ENCODE assay signal across 11 cellular contexts in genomic region chr10:32971536-32972091, GRCh38. TPM values are rescaled to one million over a fixed set of nuclear protein-coding genes. Genes with fewer than 3 reads are reported as not detected.
DNase-seq lines count a peak whose midpoint lies in the region; ATAC-seq, FAIRE-seq and TF ChIP-seq lines count a peak whose summit lies in the region.
"Had no signal": no experiment of that assay in that cellular context is flagged by ENCODE, and none has a peak within 500 bp of the region (broad histone marks: within the 10 kb centered on the region; RNA-seq: fewer than 3 reads in every experiment).

No MANE protein-coding gene starts in this region.

- no peak overlapping the region for H3K14ac ChIP-seq in neuronal stem cell (ENCODE audit: low read length)

- no peaks in the 10 kb centered on the region for H3K9me3 Mint-ChIP-seq in astrocyte (ENCODE audit: unreplicated experiment)
- H3K9me3 Mint-ChIP-seq in activated CD4-positive, alpha-beta T cell treated with anti-CD3 and anti-CD28 coated beads, Interleukin-2, amount 10 ng/mL, durations not matched to agents 7 days and 5 days, result no peaks in the 10 kb centered on the region
- H3K9me3 Mint-ChIP-seq: activated naive CD8-positive, alpha-beta T cell treated with anti-CD3 and anti-CD28 coated beads, Interleukin-2, amount 10 ng/mL, durations not matched to agents 7 days and 5 days had no signal

- H2BK5ac ChIP-seq in neuronal stem cell (ENCODE audit: low read length), result no peak overlapping the region

- H3K4me2 ChIP-seq in astrocyte (ENCODE audit: low read length) (no peak overlapping the region), neuronal stem cell (ENCODE audit: insufficient read depth, low read length, poor library complexity, severe bottlenecking) (no peak overlapping the region)

- no peak overlapping the region for H2BK15ac ChIP-seq in neuronal stem cell (ENCODE audit: low read length)

- H2AK5ac ChIP-seq in neuronal stem cell (ENCODE audit: low read depth, low read length), result no peak overlapping the region

- no peak overlapping the region for H3K4ac ChIP-seq in neuronal stem cell (ENCODE audit: low read length)

- H3K27me3 Mint-ChIP-seq in astrocyte (ENCODE audit: low read depth, unreplicated experiment), result no peaks in the 10 kb centered on the region
- H3K27me3 Mint-ChIP-seq in activated CD4-positive, alpha-beta T cell treated with anti-CD3 and anti-CD28 coated beads, Interleukin-2, amount 10 ng/mL, durations not matched to agents 7 days and 5 days, result peaks cover 2% of the 10 kb centered on the region
- H3K27me3 Mint-ChIP-seq: activated naive CD8-positive, alpha-beta T cell treated with anti-CD3 and anti-CD28 coated beads, Interleukin-2, amount 10 ng/mL, durations not matched to agents 7 days and 5 days had no signal

- no peak overlapping the region for H2AFZ ChIP-seq in astrocyte (ENCODE audit: low read depth, low read length)
- peak overlapping the region; percentile 61 for H2AFZ ChIP-seq in neuronal stem cell (ENCODE audit: low read length)

- H3K27ac ChIP-seq in astrocyte (ENCODE audit: low read depth, low read length) (no peak overlapping the region), neuronal stem cell (replicated peaks; ENCODE audit: low read length) (no peak overlapping the region)
- H3K27ac ChIP-seq: epithelial cell of prostate had no signal

- H3K27ac Mint-ChIP-seq in astrocyte (ENCODE audit: unreplicated experiment), result peak overlapping the region; percentile 36
- no peak overlapping the region for H3K27ac Mint-ChIP-seq in activated CD4-positive, alpha-beta T cell treated with anti-CD3 and anti-CD28 coated beads, Interleukin-2, amount 10 ng/mL, durations not matched to agents 7 days and 5 days
- H3K27ac Mint-ChIP-seq: activated naive CD8-positive, alpha-beta T cell treated with anti-CD3 and anti-CD28 coated beads, Interleukin-2, amount 10 ng/mL, durations not matched to agents 7 days and 5 days had no signal

- peak; percentile 41 for ATAC-seq in GM21717 (IDR thresholded peaks at IDR 0.05; ENCODE audit: unreplicated experiment)
- ATAC-seq in GM19023 (IDR thresholded peaks at IDR 0.05; ENCODE audit: unreplicated experiment), result no peak

- H2BK12ac ChIP-seq in neuronal stem cell (ENCODE audit: low read length), result no peak overlapping the region

- CTCF ChIA-PET in activated CD4-positive, alpha-beta T cell treated with anti-CD3 and anti-CD28 coated beads, Interleukin-2, amount 10 ng/mL, durations not matched to agents 7 days and 5 days (lab: Charles Lee), result no interaction called here

- H4K20me1 ChIP-seq in astrocyte (ENCODE audit: insufficient read depth, low read length), result no peaks in the 10 kb centered on the region

- H3K79me1 ChIP-seq in neuronal stem cell (ENCODE audit: low read depth, low read length), result no peaks in the 10 kb centered on the region

- H3K18ac ChIP-seq in neuronal stem cell (ENCODE audit: low read length), result no peak overlapping the region

- no peaks in the 10 kb centered on the region for H3K36me3 ChIP-seq in astrocyte (ENCODE audit: insufficient read depth, low read length)
- H3K36me3 ChIP-seq in neuronal stem cell (replicated peaks in 1 of 2; ENCODE audit: control insufficient read depth in 2 of 2, insufficient read depth in 2 of 2, low read length in 2 of 2), result no peaks in the 10 kb centered on the region

- no peak overlapping the region for H4K8ac ChIP-seq in neuronal stem cell (ENCODE audit: low read depth, low read length)

- no peak overlapping the region for H4K91ac ChIP-seq in neuronal stem cell (ENCODE audit: low read depth, low read length, poor library complexity)

- H3K4me3 ChIP-seq in astrocyte (ENCODE audit: insufficient read depth, low read depth, low read length), result no peak overlapping the region
- no peak overlapping the region for H3K4me3 ChIP-seq in neuronal stem cell (ENCODE audit: low read length in 2 of 2)

- peak; percentile 9 for DNase-seq in NCI-H1092 (lab: John Stamatoyannopoulos, UW)
- DNase-seq in astrocyte (ENCODE audit: low read depth), result no peak
- no peak for DNase-seq in neuronal stem cell (ENCODE audit: low spot score)
- no peak for DNase-seq in activated CD4-positive, alpha-beta T cell treated with anti-CD3 and anti-CD28 coated beads, Interleukin-2, amount 10 ng/mL, durations not matched to agents 7 days and 5 days
- no peak for DNase-seq in nucleus accumbens (lab: John Stamatoyannopoulos, UW)
- no peak for DNase-seq in OCI-M2 (lab: John Stamatoyannopoulos, UW; ENCODE audit: unreplicated experiment)
- DNase-seq: activated naive CD8-positive, alpha-beta T cell treated with anti-CD3 and anti-CD28 coated beads, Interleukin-2, amount 10 ng/mL, durations not matched to agents 7 days and 5 days; Kasumi-1 had no signal

- H3K79me2 ChIP-seq in astrocyte (ENCODE audit: insufficient read depth, low read length), result no peaks in the 10 kb centered on the region

- H3K4me1 ChIP-seq in astrocyte (ENCODE audit: insufficient read depth, low read length) (peaks cover 6% of the 10 kb centered on the region), neuronal stem cell (ENCODE audit: control insufficient read depth in 2 of 2, insufficient read depth in 1 of 2, low read depth in 1 of 2, low read length in 2 of 2) (peaks cover 0 to 18% of the 10 kb centered on the region in 2 donors)

- no peak overlapping the region for H3K23ac ChIP-seq in neuronal stem cell (ENCODE audit: low read depth, low read length, poor library complexity)

- H3K4me3 Mint-ChIP-seq in astrocyte (ENCODE audit: unreplicated experiment), result peak overlapping the region; percentile 13
- H3K4me3 Mint-ChIP-seq in activated CD4-positive, alpha-beta T cell treated with anti-CD3 and anti-CD28 coated beads, Interleukin-2, amount 10 ng/mL, durations not matched to agents 7 days and 5 days, result no peak overlapping the region
- H3K4me3 Mint-ChIP-seq: activated naive CD8-positive, alpha-beta T cell treated with anti-CD3 and anti-CD28 coated beads, Interleukin-2, amount 10 ng/mL, durations not matched to agents 7 days and 5 days had no signal

- no peak overlapping the region for H2BK120ac ChIP-seq in neuronal stem cell (ENCODE audit: low read depth, low read length)

- FAIRE-seq in astrocyte (lab: Jason Lieb, UNC), result no peak

- H3K36me3 Mint-ChIP-seq in astrocyte (ENCODE audit: low read depth, unreplicated experiment), result no peaks in the 10 kb centered on the region
- H3K36me3 Mint-ChIP-seq in activated CD4-positive, alpha-beta T cell treated with anti-CD3 and anti-CD28 coated beads, Interleukin-2, amount 10 ng/mL, durations not matched to agents 7 days and 5 days (ENCODE audit: low read depth), result no peaks in the 10 kb centered on the region
- H3K36me3 Mint-ChIP-seq: activated naive CD8-positive, alpha-beta T cell treated with anti-CD3 and anti-CD28 coated beads, Interleukin-2, amount 10 ng/mL, durations not matched to agents 7 days and 5 days had no signal

- H3K4me1 Mint-ChIP-seq in astrocyte (ENCODE audit: low read depth, unreplicated experiment), result peaks cover 22% of the 10 kb centered on the region
- H3K4me1 Mint-ChIP-seq in activated CD4-positive, alpha-beta T cell treated with anti-CD3 and anti-CD28 coated beads, Interleukin-2, amount 10 ng/mL, durations not matched to agents 7 days and 5 days, result peaks cover 10% of the 10 kb centered on the region
- H3K4me1 Mint-ChIP-seq: activated naive CD8-positive, alpha-beta T cell treated with anti-CD3 and anti-CD28 coated beads, Interleukin-2, amount 10 ng/mL, durations not matched to agents 7 days and 5 days had no signal

- no CpG with 5 or more reads among the region's 6 CpGs for WGBS in neuronal stem cell (ENCODE audit: extremely low coverage in 2 of 2, insufficient read length in 2 of 2, insufficient replicate concordance in 1 of 2), 2 donors

- H3K9ac ChIP-seq in astrocyte (ENCODE audit: low read length), result no peak overlapping the region
- H3K9ac ChIP-seq in neuronal stem cell (ENCODE audit: low read depth, low read length, poor library complexity), result no peak overlapping the region

- no peaks in the 10 kb centered on the region for H3K9me3 ChIP-seq in astrocyte (ENCODE audit: insufficient read depth, low read depth, low read length)
- peaks cover 0 to 3% of the 10 kb centered on the region in 2 donors for H3K9me3 ChIP-seq in neuronal stem cell (replicated peaks in 1 of 2; ENCODE audit: control insufficient read depth in 2 of 2, insufficient read depth in 1 of 2, low read depth in 1 of 2, low read length in 2 of 2)

- H3K27me3 ChIP-seq in astrocyte (ENCODE audit: insufficient read depth, low read length) (no peaks in the 10 kb centered on the region), neuronal stem cell (ENCODE audit: control insufficient read depth in 3 of 3, insufficient read depth in 3 of 3, low read depth in 1 of 3, low read length in 3 of 3) (no peaks in the 10 kb centered on the region)

- POLR2A ChIA-PET in activated CD4-positive, alpha-beta T cell treated with anti-CD3 and anti-CD28 coated beads, Interleukin-2, amount 10 ng/mL, durations not matched to agents 7 days and 5 days (lab: Charles Lee), result no interaction called here

- TF ChIP-seq CTCF in astrocyte (IDR thresholded peaks at IDR 0.05; ENCODE audit: insufficient read depth, low read depth, low read length), result no peak

RNA-seq across cellular contexts. Expression of gene ITGB1, which starts 13.6 kb away (rescaled TPM):
- 2,575 and 2,956 TPM in 2 replicates for total RNA-seq in astrocyte
- polyA plus RNA-seq in neuronal stem cell (2013, experiment 1 of 2), result 178 TPM
- 189 TPM for polyA plus RNA-seq in neuronal stem cell (2013, experiment 2 of 2)
- total RNA-seq in activated CD4-positive, alpha-beta T cell treated with anti-CD3 and anti-CD28 coated beads, Interleukin-2, amount 10 ng/mL, durations not matched to agents 7 days and 5 days, result 10 to 100 TPM; 89.4 to 98.4 TPM

Comparison
In these comparisons a context has a peak if more than half of its experiments do, and no peak if none do; other contexts are left out.
1. RNA of gene ITGB1, which starts 13.6 kb away (total RNA-seq): 2,575 to 2,956 TPM in astrocyte; 89.4 to 98.4 TPM in activated CD4-positive, alpha-beta T cell treated with anti-CD3 and anti-CD28 coated beads, Interleukin-2, amount 10 ng/mL, durations not matched to agents 7 days and 5 days; every median in the first group is over 10 times any median in the second.